18 cellular contexts compared by ENCODE assay signal in the genomic region with DNA sequence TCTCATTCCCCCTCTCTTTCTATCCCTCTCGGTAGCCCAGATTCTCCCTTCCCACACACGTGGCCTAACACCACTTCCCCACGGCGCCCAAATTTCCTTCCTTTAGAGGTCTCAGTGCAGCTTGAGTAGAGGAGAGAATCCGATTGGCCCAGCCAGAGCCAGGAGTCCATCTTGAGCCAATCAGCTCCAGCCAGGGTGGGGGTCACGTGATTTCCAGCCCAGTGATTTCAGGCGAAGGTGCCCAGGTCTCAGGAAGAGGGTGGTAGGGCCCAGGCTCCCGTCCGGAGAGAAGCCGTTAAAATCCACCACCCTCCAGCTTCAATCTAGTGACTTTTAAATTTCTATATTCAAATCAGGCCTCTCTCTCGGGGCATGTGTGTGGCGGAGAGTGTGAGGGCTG. TPM values are rescaled to one million over a fixed set of nuclear protein-coding genes. Genes with fewer than 3 reads are reported as not detected.
DNase-seq lines count a peak whose midpoint lies in the region; ATAC-seq, FAIRE-seq and TF ChIP-seq lines count a peak whose summit lies in the region.
"Had no signal": no experiment of that assay in that cellular context is flagged by ENCODE, and none has a peak within 500 bp of the region (broad histone marks: within the 10 kb centered on the region; RNA-seq: fewer than 3 reads in every experiment).

No MANE protein-coding gene starts in this region.

- no peak overlapping the region for H3K27ac ChIP-seq in SK-N-SH (ENCODE audit: low read depth in 2 of 2, low read length in 1 of 2)
- H3K27ac ChIP-seq in H1 (ENCODE audit: low read depth, low read length) = no peak overlapping the region
- no peak overlapping the region for H3K27ac ChIP-seq in neuronal stem cell (replicated peaks; ENCODE audit: low read length)
- no peak overlapping the region for H3K27ac ChIP-seq in ascending aorta
- no peak overlapping the region for H3K27ac ChIP-seq in prostate gland
- H3K27ac ChIP-seq: C4-2B had no signal

- H4K5ac ChIP-seq in H1 (ENCODE audit: insufficient read length, low read depth, low read length) = no peak overlapping the region

- H3K4me1 ChIP-seq in SK-N-SH (ENCODE audit: control insufficient read depth in 1 of 2, insufficient read depth in 2 of 2, low read depth in 1 of 2, low read length in 1 of 2) (no peaks in the 10 kb centered on the region), H1 (replicated peaks in 1 of 4; ENCODE audit: control insufficient read depth in 3 of 4, insufficient read depth in 4 of 4, low read length in 3 of 4) (no peaks in the 10 kb centered on the region), neuronal stem cell (ENCODE audit: control insufficient read depth in 2 of 2, insufficient read depth in 1 of 2, low read depth in 1 of 2, low read length in 2 of 2) (no peaks in the 10 kb centered on the region), ascending aorta (no peaks in the 10 kb centered on the region), prostate gland (replicated peaks) (no peaks in the 10 kb centered on the region)

- TF ChIP-seq RAD21 in SK-N-SH (IDR thresholded peaks at IDR 0.05; ENCODE audit: low read length) = no peak
- no peak for TF ChIP-seq RAD21 in H1 (IDR thresholded peaks at IDR 0.05 in 1 of 2, conservative IDR thresholded peaks at IDR 0.05 in 1 of 2; ENCODE audit: low read depth in 2 of 2, low read length in 2 of 2)

- no peak for DNase-seq in SK-N-SH
- DNase-seq in NB4 (ENCODE audit: low read depth) = peak; percentile 12
- DNase-seq in H1 (ENCODE audit: low read depth in 1 of 2, low spot score in 2 of 2) = no peak
- no peak for DNase-seq in neuronal stem cell (ENCODE audit: low spot score)
- no peak for DNase-seq in stimulated activated naive CD4-positive, alpha-beta T cell treated with Interleukin-2 at 50 U/mL for 16 hours (lab: John Stamatoyannopoulos, UW)
- DNase-seq in ascending aorta (ENCODE audit: low spot score in 2 of 2) = no peak
- DNase-seq in prostate gland (ENCODE audit: low spot score) = no peak
- DNase-seq: NCI-H146, NCI-H2081 treated with DMSO at 0.1 percent for 48 hours, NCI-H2227 treated with DMSO at 0.1 percent for 48 hours, NCI-H526 treated with DMSO at 0.1 percent for 48 hours, Right ventricle myocardium superior had no signal

- intact Hi-C loops in ascending aorta (cut with DNase I) = no loop called here
- intact Hi-C loops in prostate gland (cut with DNase I) = no loop called here

- H3K36me3 ChIP-seq in SK-N-SH (replicated peaks in 1 of 2; ENCODE audit: control insufficient read depth in 1 of 2, insufficient read depth in 2 of 2, low read length in 1 of 2) (no peaks in the 10 kb centered on the region), H1 (ENCODE audit: control insufficient read depth in 2 of 4, insufficient read depth in 4 of 4, low read length in 3 of 4) (no peaks in the 10 kb centered on the region), neuronal stem cell (replicated peaks in 1 of 2; ENCODE audit: control insufficient read depth in 2 of 2, insufficient read depth in 2 of 2, low read length in 2 of 2) (no peaks in the 10 kb centered on the region), ascending aorta (no peaks in the 10 kb centered on the region), prostate gland (no peaks in the 10 kb centered on the region)

- POLR2A ChIA-PET in SK-N-SH (lab: Yijun Ruan, JAX) = no interaction called here
- POLR2A ChIA-PET in H1 (lab: Charles Lee; ENCODE audit: partially characterized antibody) = no interaction called here

- no peaks in the 10 kb centered on the region for H3K9me2 ChIP-seq in SK-N-SH

- H3K9me3 ChIP-seq in SK-N-SH (no peaks in the 10 kb centered on the region), H1 (ENCODE audit: insufficient read depth in 2 of 2, low read depth in 1 of 2, low read length in 1 of 2) (0 out of 4 replicates have a peak, but pooled peaks cover 0 to 2% of the 10 kb centered on the region in 2 experiments), neuronal stem cell (replicated peaks in 1 of 2; ENCODE audit: control insufficient read depth in 2 of 2, insufficient read depth in 1 of 2, low read depth in 1 of 2, low read length in 2 of 2) (no peaks in the 10 kb centered on the region), ascending aorta (no peaks in the 10 kb centered on the region), prostate gland (no peaks in the 10 kb centered on the region)

- H2BK20ac ChIP-seq in H1 (ENCODE audit: low read length) = no peak overlapping the region

- H4K20me1 ChIP-seq in SK-N-SH (ENCODE audit: insufficient read depth) (no peaks in the 10 kb centered on the region), H1 (replicated peaks in 1 of 2; ENCODE audit: control insufficient read depth in 1 of 2, insufficient read depth in 2 of 2, low read length in 2 of 2) (no peaks in the 10 kb centered on the region)

- H3K18ac ChIP-seq in H1 (ENCODE audit: extremely low read depth, low read length) (no peak overlapping the region; the same call in 1 of the 2 replicates), neuronal stem cell (ENCODE audit: low read length) (no peak overlapping the region)

- no peak overlapping the region for H3K4me3 ChIP-seq in SK-N-SH (ENCODE audit: low read depth in 2 of 2, low read length in 1 of 2)
- no peak overlapping the region for H3K4me3 ChIP-seq in NB4 (ENCODE audit: low read depth, low read length)
- H3K4me3 ChIP-seq in H1 (ENCODE audit: extremely low read depth in 1 of 4, insufficient read depth in 2 of 4, low read depth in 3 of 4, low read length in 4 of 4) = no peak overlapping the region
- H3K4me3 ChIP-seq in neuronal stem cell (ENCODE audit: low read length in 2 of 2) = no peak overlapping the region
- no peak overlapping the region for H3K4me3 ChIP-seq in ascending aorta
- H3K4me3 ChIP-seq in prostate gland = no peak overlapping the region

- 64% methylated on average over 12 of the region's 12 CpGs for WGBS in SK-N-SH (ENCODE audit: low lambda C conversion rate)
- WGBS in H1 (ENCODE audit: extremely low coverage in 1 of 2, insufficient coverage in 1 of 2, insufficient read length in 1 of 2, insufficient replicate concordance in 2 of 2, low coverage in 1 of 2, low lambda C conversion rate in 2 of 2, missing lambda C conversion rate in 1 of 2), 2 experiments = 83% methylated on average over 12 of the region's 12 CpGs; no CpG with 5 or more reads in 1 of the 2 experiments
- no CpG with 5 or more reads among the region's 12 CpGs for WGBS in neuronal stem cell (ENCODE audit: extremely low coverage in 2 of 2, insufficient read length in 2 of 2, insufficient replicate concordance in 1 of 2), 2 donors
- WGBS in prostate gland = 75% methylated on average over 12 of the region's 12 CpGs

- H3K79me2 ChIP-seq in SK-N-SH (ENCODE audit: insufficient read depth) = no peaks in the 10 kb centered on the region
- no peaks in the 10 kb centered on the region for H3K79me2 ChIP-seq in H1 (ENCODE audit: control insufficient read depth in 1 of 2, insufficient read depth in 2 of 2, low read length in 2 of 2)

- no peak overlapping the region for H3K23ac ChIP-seq in H1 (ENCODE audit: insufficient read length)
- H3K23ac ChIP-seq in neuronal stem cell (ENCODE audit: low read depth, low read length, poor library complexity) = no peak overlapping the region

- H3K9ac ChIP-seq in SK-N-SH (no peak overlapping the region), H1 (replicated peaks in 1 of 4; ENCODE audit: extremely low read depth in 1 of 4, low read depth in 3 of 4, low read length in 3 of 4) (no peak overlapping the region), neuronal stem cell (ENCODE audit: low read depth, low read length, poor library complexity) (no peak overlapping the region)

- CTCF ChIA-PET in SK-N-SH (lab: Yijun Ruan, JAX) (interaction anchor here (0.6 to 1.1 kb wide), 2 partner anchors 11 to 12 kb away, joined by 3 read pairs; no protein-coding TSS in a partner anchor), H1 (lab: Charles Lee; ENCODE audit: partially characterized antibody) (interaction anchor here (0.6 to 2.4 kb wide), 4 partner anchors 12 to 304 kb away, joined by 3 to 8 read pairs (median 4); no protein-coding TSS in a partner anchor)

- ATAC-seq in SK-N-SH treated with all-trans-retinoic acid at 6 μM for 48 hours = no peak
- ATAC-seq: Panc1 had no signal

- no peak overlapping the region for H2BK15ac ChIP-seq in H1 (ENCODE audit: low read length)
- H2BK15ac ChIP-seq in neuronal stem cell (ENCODE audit: low read length) = no peak overlapping the region

- H3K23me2 ChIP-seq in H1 (ENCODE audit: low read depth, low read length) = no peaks in the 10 kb centered on the region

- H3K79me1 ChIP-seq in H1 (ENCODE audit: low read depth, low read length) = no peaks in the 10 kb centered on the region
- no peaks in the 10 kb centered on the region for H3K79me1 ChIP-seq in neuronal stem cell (ENCODE audit: low read depth, low read length)

- H2AFZ ChIP-seq in SK-N-SH (ENCODE audit: low read depth) = no peak overlapping the region
- H2AFZ ChIP-seq in H1 (ENCODE audit: low read length) = no peak overlapping the region
- peak overlapping the region; percentile 29 for H2AFZ ChIP-seq in neuronal stem cell (ENCODE audit: low read length)

- no peak for TF ChIP-seq CTCF in SK-N-SH (IDR thresholded peaks at IDR 0.05)
- no peak for TF ChIP-seq CTCF in NB4 (IDR thresholded peaks at IDR 0.05; ENCODE audit: low read depth, low read length)
- no peak for TF ChIP-seq CTCF in H1 (IDR thresholded peaks at IDR 0.05; ENCODE audit: control extremely low read depth in 1 of 3, insufficient read depth in 1 of 3, low read depth in 1 of 3, low read length in 3 of 3)
- no peak for TF ChIP-seq CTCF in ascending aorta (IDR thresholded peaks at IDR 0.05)
- TF ChIP-seq CTCF in prostate gland (IDR thresholded peaks at IDR 0.05) = no peak

- H4K8ac ChIP-seq in H1 (ENCODE audit: extremely low read depth, insufficient read depth, low read length) (no peak overlapping the region), neuronal stem cell (ENCODE audit: low read depth, low read length) (no peak overlapping the region)

- no peaks in the 10 kb centered on the region for H3K27me3 ChIP-seq in SK-N-SH (ENCODE audit: insufficient read depth)
- no peaks in the 10 kb centered on the region; a peak in 1 of 7 replicates for H3K27me3 ChIP-seq in H1 (replicated peaks in 1 of 4; ENCODE audit: control insufficient read depth in 3 of 4, extremely low read depth in 1 of 4, insufficient read depth in 3 of 4, low read length in 3 of 4)
- peaks cover 0 to 17% (median 0%) of the 10 kb centered on the region in 3 experiments for H3K27me3 ChIP-seq in neuronal stem cell (ENCODE audit: control insufficient read depth in 3 of 3, insufficient read depth in 3 of 3, low read depth in 1 of 3, low read length in 3 of 3)
- no peaks in the 10 kb centered on the region for H3K27me3 ChIP-seq in ascending aorta
- H3K27me3 ChIP-seq in prostate gland (replicated peaks; ENCODE audit: insufficient read depth) = no peaks in the 10 kb centered on the region

- TF ChIP-seq POLR2A in NB4 (IDR thresholded peaks at IDR 0.05; ENCODE audit: extremely low read depth, insufficient read length) = no peak
- no peak for TF ChIP-seq POLR2A in H1 (IDR thresholded peaks at IDR 0.05; ENCODE audit: control extremely low read depth in 1 of 2, low read depth in 2 of 2, low read length in 2 of 2)
- TF ChIP-seq POLR2A in prostate gland (IDR thresholded peaks at IDR 0.05) = no peak

- H4K91ac ChIP-seq in H1 (replicated peaks; ENCODE audit: insufficient read length, low read length) (no peak overlapping the region), neuronal stem cell (ENCODE audit: low read depth, low read length, poor library complexity) (no peak overlapping the region)

- FAIRE-seq in H1 (lab: Jason Lieb, UNC) = no peak
- FAIRE-seq: G401.6, GM12892, GM19239 had no signal

- H2BK12ac ChIP-seq in H1 (ENCODE audit: low read depth, low read length) (no peak overlapping the region), neuronal stem cell (ENCODE audit: low read length) (no peak overlapping the region)

- H3K56ac ChIP-seq in H1 (replicated peaks; ENCODE audit: insufficient read length, low read depth, low read length) = no peak overlapping the region

- H2AK5ac ChIP-seq in H1 (ENCODE audit: low read depth, low read length) (no peak overlapping the region), neuronal stem cell (ENCODE audit: low read depth, low read length) (no peak overlapping the region)

- no peak overlapping the region for H3K14ac ChIP-seq in H1 (ENCODE audit: insufficient read length)
- H3K14ac ChIP-seq in neuronal stem cell (ENCODE audit: low read length) = no peak overlapping the region

- H2BK5ac ChIP-seq in H1 (ENCODE audit: low read depth, low read length) (no peak overlapping the region), neuronal stem cell (ENCODE audit: low read length) (no peak overlapping the region)

- H3K4ac ChIP-seq in H1 (replicated peaks; ENCODE audit: insufficient read length, low read depth, low read length) (no peak overlapping the region), neuronal stem cell (ENCODE audit: low read length) (no peak overlapping the region)

- no peak overlapping the region for H3K4me2 ChIP-seq in SK-N-SH
- no peak overlapping the region for H3K4me2 ChIP-seq in H1 (ENCODE audit: insufficient read depth in 1 of 2, low read depth in 2 of 2, low read length in 2 of 2)
- H3K4me2 ChIP-seq in neuronal stem cell (ENCODE audit: insufficient read depth, low read length, poor library complexity, severe bottlenecking) = no peak overlapping the region

- H2BK120ac ChIP-seq in H1 (replicated peaks; ENCODE audit: low read depth, low read length) (no peak overlapping the region), neuronal stem cell (ENCODE audit: low read depth, low read length) (no peak overlapping the region)

- TF ChIP-seq EP300 in SK-N-SH (IDR thresholded peaks at IDR 0.05; ENCODE audit: borderline replicate concordance in 1 of 2, low read depth in 1 of 2, low read length in 1 of 2) = no peak
- TF ChIP-seq EP300 in H1 (IDR thresholded peaks at IDR 0.05; ENCODE audit: borderline replicate concordance in 1 of 2, low read depth in 2 of 2, low read length in 2 of 2) = no peak

- no peaks in the 10 kb centered on the region for H3F3A ChIP-seq in SK-N-SH (replicated peaks; ENCODE audit: insufficient read depth)

RNA-seq across cellular contexts. Expression of a gene that starts 45.2 kb away (rescaled TPM):
- polyA plus RNA-seq in SK-N-SH (2012; rRNA removed) (not detected in 2 replicates), H1 (2011; rRNA removed) (not detected in 2 replicates)
- polyA plus RNA-seq in SK-N-SH (2012; cell fraction: cytosol; rRNA removed) = 0.09 TPM in 1 of 2 replicates, not detected in the other
- not detected in 2 replicates for polyA plus RNA-seq in SK-N-SH (2012; cell fraction: nucleus; rRNA removed)
- not detected in 2 replicates for total RNA-seq in H1 (2021; fragmentation: NEBNext Ultra II Directional; extraction: Animal tissue kit (Norgen Biotek cat#: 25700))
- not detected for polyA plus RNA-seq in H1 (2011; cell fraction: cytosol; rRNA removed)
- not detected for polyA plus RNA-seq in H1 (2011; cell fraction: nucleus; rRNA removed)
- not detected in 4 replicates for polyA plus RNA-seq in H1 (2012, experiment 1 of 2)
- polyA plus RNA-seq in H1 (2012, experiment 2 of 2) = not detected
- polyA plus RNA-seq in H1 (2013, experiment 1 of 2) = 0.26 TPM
- polyA plus RNA-seq in H1 (2013, experiment 2 of 2) = 0.18 TPM
- not detected in 2 replicates for polyA minus RNA-seq in H1 (2011; rRNA and poly(A)+ RNA removed)
- polyA minus RNA-seq in H1 (2011; cell fraction: cytosol; rRNA and poly(A)+ RNA removed) = not detected
- polyA minus RNA-seq in H1 (2011; cell fraction: nucleus; rRNA and poly(A)+ RNA removed) = not detected
- polyA plus RNA-seq in neuronal stem cell (2013, experiment 1 of 2) = not detected
- not detected for polyA plus RNA-seq in neuronal stem cell (2013, experiment 2 of 2)
- total RNA-seq in ascending aorta (not detected), prostate gland (10 to 100 TPM in 1 of 2 donors, not detected in 1; 39.5 TPM)
